In the genomic region with DNA sequence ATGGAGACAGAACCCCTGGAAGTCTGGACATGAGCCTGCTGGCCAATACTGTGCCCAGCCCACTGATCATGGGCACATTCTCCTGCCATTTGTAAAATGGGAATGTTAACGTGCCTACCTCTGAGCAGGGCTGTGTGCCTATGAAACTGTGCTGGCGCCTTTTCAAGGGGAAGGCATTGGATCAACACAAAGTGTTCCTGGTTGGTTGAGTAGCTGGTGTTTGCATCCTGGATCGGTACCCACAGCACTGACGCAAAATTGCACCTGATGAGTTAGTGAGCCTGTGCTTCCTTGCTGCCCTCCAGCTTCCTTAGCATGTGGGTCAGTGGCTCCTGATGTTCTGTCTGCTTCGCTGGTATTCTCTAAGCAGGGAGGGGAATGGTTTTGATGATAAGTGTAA, we compare ENCODE assay signal across 22 cellular contexts. TPM values are rescaled to one million over a fixed set of nuclear protein-coding genes. Genes with fewer than 3 reads are reported as not detected.
"Had no signal": no experiment of that assay in that cellular context is flagged by ENCODE, and none has a peak within 500 bp of the region (broad histone marks: within the 10 kb centered on the region; RNA-seq: fewer than 3 reads in every experiment).

No MANE protein-coding gene starts in this region.

- ATAC-seq: HepG2 had no signal

- H3K27ac ChIP-seq: SJSA1, SK-N-MC had no signal

- DNase-seq: IMR-90, KG1, NCI-H1048, NCI-H1105, NCI-H1436 treated with DMSO at 0.1 percent for 48 hours, NCI-H1694 treated with DMSO at 0.1 percent for 48 hours, NCI-H1930, NCI-H2081, NCI-H2107, NCI-H2171, NCI-H226, NCI-H446, NCI-H510A, NCI-H524 treated with DMSO at 0.1 percent for 48 hours, NCI-H774, Right ventricle myocardium superior, RPMI8226, SIG-M5 had no signal

- H3K4me3 ChIP-seq: SJSA1, SK-N-MC had no signal

- H3K36me3 ChIP-seq: SJSA1 had no signal

- H3K27me3 ChIP-seq: SJSA1 had no signal

- H3K9me3 ChIP-seq: SJSA1 had no signal

RNA-seq across cellular contexts. Expression of a gene that starts 22.5 kb away (rescaled TPM):
- total RNA-seq: HT1080, IMR-90, Right ventricle myocardium superior, SJSA1 had no signal
- polyA plus RNA-seq: IMR-90 had no signal
